1 cellular context compared by ENCODE assay signal in the genomic region with DNA sequence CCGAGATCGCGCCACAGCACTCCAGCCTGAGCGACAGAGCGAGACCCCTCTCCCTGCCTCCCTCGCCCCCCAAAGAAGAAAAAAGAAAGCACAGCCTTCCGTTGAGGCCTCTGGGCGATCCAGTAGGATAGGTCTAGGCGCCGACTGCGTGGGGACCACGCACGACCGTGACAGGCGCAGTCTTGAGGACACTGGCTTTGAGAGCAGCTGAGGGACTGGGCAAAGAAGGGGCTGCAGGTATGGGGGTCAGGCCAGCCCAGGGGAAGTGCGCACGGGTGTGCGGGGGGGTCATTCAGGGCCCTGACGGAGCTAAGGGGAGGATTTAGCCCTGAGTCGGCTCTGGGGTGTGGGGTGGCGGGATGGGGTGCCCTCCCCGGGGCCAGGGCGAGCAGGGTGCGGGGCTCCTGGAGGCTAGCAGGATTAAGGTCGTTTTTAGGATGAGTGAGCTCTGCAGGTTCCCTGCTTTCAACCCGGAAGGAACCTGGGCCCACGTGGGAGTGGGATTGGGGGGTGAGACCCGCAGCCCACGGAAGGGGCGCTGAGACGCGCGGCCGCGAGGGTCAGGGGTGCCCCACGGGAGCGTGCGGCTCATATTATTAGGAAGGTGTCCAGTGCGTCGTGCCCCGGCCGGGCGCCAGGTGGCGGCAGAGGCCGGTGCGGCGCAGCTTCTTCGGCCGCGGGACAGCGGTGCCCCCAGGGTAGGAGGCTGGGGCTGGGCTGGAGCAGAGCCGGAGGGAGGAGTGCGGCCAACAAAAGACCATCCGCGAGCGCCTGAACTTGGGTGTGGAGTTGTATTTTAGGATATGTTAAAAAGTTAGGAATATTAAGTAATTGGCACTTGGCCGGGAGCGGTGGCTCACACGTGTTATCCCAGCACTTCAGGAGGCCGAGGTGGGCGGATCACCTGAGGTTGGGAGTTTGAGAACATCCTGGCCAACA.
TF ChIP-seq lines count a peak whose summit lies in the region.

No MANE protein-coding gene starts in this region.

TF ChIP-seq in GM12878, 131 proteins besides CTCF, POLR2A, EP300 and RAD21:
- peak; percentile 74; the same call in 1 of the 2 replicates for TF ChIP-seq YY1 (IDR thresholded peaks at IDR 0.05; ENCODE audit: low read depth, low read length)
- TF ChIP-seq, protein P1, sequence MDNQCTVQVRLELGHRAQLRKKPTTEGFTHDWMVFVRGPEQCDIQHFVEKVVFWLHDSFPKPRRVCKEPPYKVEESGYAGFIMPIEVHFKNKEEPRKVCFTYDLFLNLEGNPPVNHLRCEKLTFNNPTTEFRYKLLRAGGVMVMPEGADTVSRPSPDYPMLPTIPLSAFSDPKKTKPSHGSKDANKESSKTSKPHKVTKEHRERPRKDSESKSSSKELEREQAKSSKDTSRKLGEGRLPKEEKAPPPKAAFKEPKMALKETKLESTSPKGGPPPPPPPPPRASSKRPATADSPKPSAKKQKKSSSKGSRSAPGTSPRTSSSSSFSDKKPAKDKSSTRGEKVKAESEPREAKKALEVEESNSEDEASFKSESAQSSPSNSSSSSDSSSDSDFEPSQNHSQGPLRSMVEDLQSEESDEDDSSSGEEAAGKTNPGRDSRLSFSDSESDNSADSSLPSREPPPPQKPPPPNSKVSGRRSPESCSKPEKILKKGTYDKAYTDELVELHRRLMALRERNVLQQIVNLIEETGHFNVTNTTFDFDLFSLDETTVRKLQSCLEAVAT (IDR thresholded peaks at IDR 0.05) = no peak
- TF ChIP-seq LARP7 (IDR thresholded peaks at IDR 0.05) = 0 out of 2 replicates have a peak, but pooled peaks have one; percentile 30
- TF ChIP-seq, protein P2, sequence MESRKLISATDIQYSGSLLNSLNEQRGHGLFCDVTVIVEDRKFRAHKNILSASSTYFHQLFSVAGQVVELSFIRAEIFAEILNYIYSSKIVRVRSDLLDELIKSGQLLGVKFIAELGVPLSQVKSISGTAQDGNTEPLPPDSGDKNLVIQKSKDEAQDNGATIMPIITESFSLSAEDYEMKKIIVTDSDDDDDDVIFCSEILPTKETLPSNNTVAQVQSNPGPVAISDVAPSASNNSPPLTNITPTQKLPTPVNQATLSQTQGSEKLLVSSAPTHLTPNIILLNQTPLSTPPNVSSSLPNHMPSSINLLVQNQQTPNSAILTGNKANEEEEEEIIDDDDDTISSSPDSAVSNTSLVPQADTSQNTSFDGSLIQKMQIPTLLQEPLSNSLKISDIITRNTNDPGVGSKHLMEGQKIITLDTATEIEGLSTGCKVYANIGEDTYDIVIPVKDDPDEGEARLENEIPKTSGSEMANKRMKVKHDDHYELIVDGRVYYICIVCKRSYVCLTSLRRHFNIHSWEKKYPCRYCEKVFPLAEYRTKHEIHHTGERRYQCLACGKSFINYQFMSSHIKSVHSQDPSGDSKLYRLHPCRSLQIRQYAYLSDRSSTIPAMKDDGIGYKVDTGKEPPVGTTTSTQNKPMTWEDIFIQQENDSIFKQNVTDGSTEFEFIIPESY (IDR thresholded peaks at IDR 0.05) = peak; percentile 90
- TF ChIP-seq MTA3 (IDR thresholded peaks at IDR 0.05; ENCODE audit: borderline replicate concordance, low read length) = no peak
- TF ChIP-seq, protein P3, sequence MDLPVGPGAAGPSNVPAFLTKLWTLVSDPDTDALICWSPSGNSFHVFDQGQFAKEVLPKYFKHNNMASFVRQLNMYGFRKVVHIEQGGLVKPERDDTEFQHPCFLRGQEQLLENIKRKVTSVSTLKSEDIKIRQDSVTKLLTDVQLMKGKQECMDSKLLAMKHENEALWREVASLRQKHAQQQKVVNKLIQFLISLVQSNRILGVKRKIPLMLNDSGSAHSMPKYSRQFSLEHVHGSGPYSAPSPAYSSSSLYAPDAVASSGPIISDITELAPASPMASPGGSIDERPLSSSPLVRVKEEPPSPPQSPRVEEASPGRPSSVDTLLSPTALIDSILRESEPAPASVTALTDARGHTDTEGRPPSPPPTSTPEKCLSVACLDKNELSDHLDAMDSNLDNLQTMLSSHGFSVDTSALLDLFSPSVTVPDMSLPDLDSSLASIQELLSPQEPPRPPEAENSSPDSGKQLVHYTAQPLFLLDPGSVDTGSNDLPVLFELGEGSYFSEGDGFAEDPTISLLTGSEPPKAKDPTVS (IDR thresholded peaks at IDR 0.05; ENCODE audit: low read depth, low read length) = no peak
- peak; percentile 29 to 36; a peak in 1 of 4 replicates for TF ChIP-seq BHLHE40 (IDR thresholded peaks at IDR 0.05; ENCODE audit: borderline replicate concordance in 1 of 2, low read depth in 2 of 2, low read length in 1 of 2)
- TF ChIP-seq EGR1 (IDR thresholded peaks at IDR 0.05; ENCODE audit: borderline replicate concordance in 1 of 2, low read depth in 2 of 2, low read length in 2 of 2) = 0 out of 3 replicates have a peak, but pooled peaks of 1 of the 2 experiments have one; percentile 14
- peak; percentile 71; the same call in 1 of the 2 replicates for TF ChIP-seq SMARCA5 (IDR thresholded peaks at IDR 0.05)
- TF ChIP-seq KLF5 (IDR thresholded peaks at IDR 0.05; ENCODE audit: partially characterized antibody) = no peak
- no peak for TF ChIP-seq SMAD1 (IDR thresholded peaks at IDR 0.05; ENCODE audit: low read depth, partially characterized antibody)
- TF ChIP-seq SMC3 (IDR thresholded peaks at IDR 0.05; ENCODE audit: borderline replicate concordance, low read length) = peak; percentile 65
- TF ChIP-seq, protein P4, sequence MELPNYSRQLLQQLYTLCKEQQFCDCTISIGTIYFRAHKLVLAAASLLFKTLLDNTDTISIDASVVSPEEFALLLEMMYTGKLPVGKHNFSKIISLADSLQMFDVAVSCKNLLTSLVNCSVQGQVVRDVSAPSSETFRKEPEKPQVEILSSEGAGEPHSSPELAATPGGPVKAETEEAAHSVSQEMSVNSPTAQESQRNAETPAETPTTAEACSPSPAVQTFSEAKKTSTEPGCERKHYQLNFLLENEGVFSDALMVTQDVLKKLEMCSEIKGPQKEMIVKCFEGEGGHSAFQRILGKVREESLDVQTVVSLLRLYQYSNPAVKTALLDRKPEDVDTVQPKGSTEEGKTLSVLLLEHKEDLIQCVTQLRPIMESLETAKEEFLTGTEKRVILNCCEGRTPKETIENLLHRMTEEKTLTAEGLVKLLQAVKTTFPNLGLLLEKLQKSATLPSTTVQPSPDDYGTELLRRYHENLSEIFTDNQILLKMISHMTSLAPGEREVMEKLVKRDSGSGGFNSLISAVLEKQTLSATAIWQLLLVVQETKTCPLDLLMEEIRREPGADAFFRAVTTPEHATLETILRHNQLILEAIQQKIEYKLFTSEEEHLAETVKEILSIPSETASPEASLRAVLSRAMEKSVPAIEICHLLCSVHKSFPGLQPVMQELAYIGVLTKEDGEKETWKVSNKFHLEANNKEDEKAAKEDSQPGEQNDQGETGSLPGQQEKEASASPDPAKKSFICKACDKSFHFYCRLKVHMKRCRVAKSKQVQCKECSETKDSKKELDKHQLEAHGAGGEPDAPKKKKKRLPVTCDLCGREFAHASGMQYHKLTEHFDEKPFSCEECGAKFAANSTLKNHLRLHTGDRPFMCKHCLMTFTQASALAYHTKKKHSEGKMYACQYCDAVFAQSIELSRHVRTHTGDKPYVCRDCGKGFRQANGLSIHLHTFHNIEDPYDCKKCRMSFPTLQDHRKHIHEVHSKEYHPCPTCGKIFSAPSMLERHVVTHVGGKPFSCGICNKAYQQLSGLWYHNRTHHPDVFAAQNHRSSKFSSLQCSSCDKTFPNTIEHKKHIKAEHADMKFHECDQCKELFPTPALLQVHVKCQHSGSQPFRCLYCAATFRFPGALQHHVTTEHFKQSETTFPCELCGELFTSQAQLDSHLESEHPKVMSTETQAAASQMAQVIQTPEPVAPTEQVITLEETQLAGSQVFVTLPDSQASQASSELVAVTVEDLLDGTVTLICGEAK (IDR thresholded peaks at IDR 0.05; ENCODE audit: borderline replicate concordance) = no peak
- TF ChIP-seq DPF2 (IDR thresholded peaks at IDR 0.05) = 0 out of 2 replicates have a peak, but pooled peaks have one; percentile 19
- TF ChIP-seq POLR2AphosphoS5 (IDR thresholded peaks at IDR 0.05; ENCODE audit: low read length) = no peak
- TF ChIP-seq, protein P5, sequence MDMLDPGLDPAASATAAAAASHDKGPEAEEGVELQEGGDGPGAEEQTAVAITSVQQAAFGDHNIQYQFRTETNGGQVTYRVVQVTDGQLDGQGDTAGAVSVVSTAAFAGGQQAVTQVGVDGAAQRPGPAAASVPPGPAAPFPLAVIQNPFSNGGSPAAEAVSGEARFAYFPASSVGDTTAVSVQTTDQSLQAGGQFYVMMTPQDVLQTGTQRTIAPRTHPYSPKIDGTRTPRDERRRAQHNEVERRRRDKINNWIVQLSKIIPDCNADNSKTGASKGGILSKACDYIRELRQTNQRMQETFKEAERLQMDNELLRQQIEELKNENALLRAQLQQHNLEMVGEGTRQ (IDR thresholded peaks at IDR 0.05; ENCODE audit: borderline replicate concordance, low read depth, low read length) = no peak
- TF ChIP-seq IKZF1 (conservative IDR thresholded peaks at IDR 0.05) = peak; percentile 30
